Comparison of ENCODE assay signal across 1 cellular context in the genomic region with DNA sequence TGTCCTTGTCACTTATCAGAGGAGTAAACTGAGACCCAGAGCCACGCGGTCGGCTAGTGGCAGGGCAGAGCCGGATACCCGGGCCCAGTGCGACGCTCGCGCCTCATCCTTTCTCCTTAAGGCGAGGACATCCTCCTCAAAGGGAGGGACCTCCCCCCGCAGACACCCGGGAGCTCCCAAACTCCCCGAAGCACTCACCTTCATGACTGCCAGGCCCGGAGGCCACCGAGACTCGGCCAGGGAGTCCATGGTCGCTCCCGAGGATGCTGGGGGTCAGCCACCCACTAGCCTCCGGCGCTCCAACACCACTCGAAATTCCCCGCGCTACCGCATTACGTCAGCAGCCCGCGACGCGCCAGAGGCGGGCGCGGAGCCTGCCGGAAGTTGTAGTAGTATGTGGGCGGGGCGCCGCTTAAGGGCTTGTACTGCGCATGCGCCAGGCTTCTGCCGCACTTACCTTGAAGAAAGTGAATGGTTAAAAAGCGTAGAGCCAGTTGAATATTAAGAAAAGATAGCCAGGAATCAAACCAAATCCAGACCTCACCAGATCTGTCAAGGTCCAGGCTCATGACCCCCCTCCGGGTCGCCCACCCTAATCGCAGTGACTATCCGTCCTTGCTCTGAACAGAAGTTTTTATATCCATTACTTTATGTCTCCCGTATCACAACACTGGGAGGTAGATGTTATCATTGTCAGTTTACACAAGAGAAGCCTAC.
TF ChIP-seq lines count a peak whose summit lies in the region.

A gene with protein sequence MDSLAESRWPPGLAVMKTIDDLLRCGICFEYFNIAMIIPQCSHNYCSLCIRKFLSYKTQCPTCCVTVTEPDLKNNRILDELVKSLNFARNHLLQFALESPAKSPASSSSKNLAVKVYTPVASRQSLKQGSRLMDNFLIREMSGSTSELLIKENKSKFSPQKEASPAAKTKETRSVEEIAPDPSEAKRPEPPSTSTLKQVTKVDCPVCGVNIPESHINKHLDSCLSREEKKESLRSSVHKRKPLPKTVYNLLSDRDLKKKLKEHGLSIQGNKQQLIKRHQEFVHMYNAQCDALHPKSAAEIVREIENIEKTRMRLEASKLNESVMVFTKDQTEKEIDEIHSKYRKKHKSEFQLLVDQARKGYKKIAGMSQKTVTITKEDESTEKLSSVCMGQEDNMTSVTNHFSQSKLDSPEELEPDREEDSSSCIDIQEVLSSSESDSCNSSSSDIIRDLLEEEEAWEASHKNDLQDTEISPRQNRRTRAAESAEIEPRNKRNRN (minus strand): TSS at position 336 of the 717 bp plus-strand sequence. CDS start 87 bp downstream, at position 249.

TF ChIP-seq in K562, 482 proteins besides CTCF, POLR2A, EP300 and RAD21 (continued from another document):
- TF ChIP-seq, protein P1, sequence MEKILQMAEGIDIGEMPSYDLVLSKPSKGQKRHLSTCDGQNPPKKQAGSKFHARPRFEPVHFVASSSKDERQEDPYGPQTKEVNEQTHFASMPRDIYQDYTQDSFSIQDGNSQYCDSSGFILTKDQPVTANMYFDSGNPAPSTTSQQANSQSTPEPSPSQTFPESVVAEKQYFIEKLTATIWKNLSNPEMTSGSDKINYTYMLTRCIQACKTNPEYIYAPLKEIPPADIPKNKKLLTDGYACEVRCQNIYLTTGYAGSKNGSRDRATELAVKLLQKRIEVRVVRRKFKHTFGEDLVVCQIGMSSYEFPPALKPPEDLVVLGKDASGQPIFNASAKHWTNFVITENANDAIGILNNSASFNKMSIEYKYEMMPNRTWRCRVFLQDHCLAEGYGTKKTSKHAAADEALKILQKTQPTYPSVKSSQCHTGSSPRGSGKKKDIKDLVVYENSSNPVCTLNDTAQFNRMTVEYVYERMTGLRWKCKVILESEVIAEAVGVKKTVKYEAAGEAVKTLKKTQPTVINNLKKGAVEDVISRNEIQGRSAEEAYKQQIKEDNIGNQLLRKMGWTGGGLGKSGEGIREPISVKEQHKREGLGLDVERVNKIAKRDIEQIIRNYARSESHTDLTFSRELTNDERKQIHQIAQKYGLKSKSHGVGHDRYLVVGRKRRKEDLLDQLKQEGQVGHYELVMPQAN (IDR thresholded peaks at IDR 0.05; ENCODE audit: borderline replicate concordance), result peak; percentile 88
- TF ChIP-seq HLTF (IDR thresholded peaks at IDR 0.05) (no peak), FOXJ3 (CRISPR knock-in tag; IDR thresholded peaks at IDR 0.05) (no peak), RFX1 (IDR thresholded peaks at IDR 0.05) (no peak), ELF4 (CRISPR knock-in tag; IDR thresholded peaks at IDR 0.05) (no peak), ZNF75A (CRISPR knock-in tag; IDR thresholded peaks at IDR 0.05) (no peak), SIRT6 (IDR thresholded peaks at IDR 0.05; ENCODE audit: low read depth, low read length) (no peak), ELF2 (CRISPR knock-in tag; IDR thresholded peaks at IDR 0.05) (peak; percentile 89), STAT5A (IDR thresholded peaks at IDR 0.05; ENCODE audit: borderline replicate concordance, low read length) (no peak), SIX5 (IDR thresholded peaks at IDR 0.05; ENCODE audit: borderline replicate concordance in 1 of 2, insufficient read depth in 1 of 2, low read depth in 1 of 2, low read length in 2 of 2) (peak; percentile 86 to 89), ELF1 (tag; IDR thresholded peaks at IDR 0.05) (peak; percentile 84), LCOR (CRISPR knock-in tag; IDR thresholded peaks at IDR 0.05) (peak; percentile 79), TBL1XR1 (IDR thresholded peaks at IDR 0.05; ENCODE audit: low read length in 2 of 2) (peak in 1 of 2 experiments; percentile 93; a peak in 3 of 4 replicates), CBX1 (IDR thresholded peaks at IDR 0.05; ENCODE audit: low read depth) (no peak), LARP7 (IDR thresholded peaks at IDR 0.05) (peak; percentile 81; the same call in 1 of the 2 replicates), ZNF347 (CRISPR knock-in tag; IDR thresholded peaks at IDR 0.05; ENCODE audit: low read depth) (no peak), CHD4 (IDR thresholded peaks at IDR 0.05; ENCODE audit: insufficient read depth, insufficient replicate concordance, low read depth, low read length, poor library complexity, severe bottlenecking) (no peak), ZNF232 (CRISPR knock-in tag; IDR thresholded peaks at IDR 0.05) (no peak), CEBPB (tag; IDR thresholded peaks at IDR 0.05) (no peak), FOXP1 (CRISPR knock-in tag; IDR thresholded peaks at IDR 0.05) (0 out of 2 replicates have a peak, but pooled peaks have one; percentile 48), ZBTB8A (IDR thresholded peaks at IDR 0.05; ENCODE audit: partially characterized antibody) (no peak), ZNF274 (IDR thresholded peaks at IDR 0.05; ENCODE audit: borderline replicate concordance, low read depth, low read length) (no peak), ZSCAN29 (IDR thresholded peaks at IDR 0.05) (no peak), RNF2 (IDR thresholded peaks at IDR 0.05) (0 out of 2 replicates have a peak, but pooled peaks have one; percentile 36), PHB2 (IDR thresholded peaks at IDR 0.05; ENCODE audit: low read depth) (no peak)
- TF ChIP-seq, protein P2, sequence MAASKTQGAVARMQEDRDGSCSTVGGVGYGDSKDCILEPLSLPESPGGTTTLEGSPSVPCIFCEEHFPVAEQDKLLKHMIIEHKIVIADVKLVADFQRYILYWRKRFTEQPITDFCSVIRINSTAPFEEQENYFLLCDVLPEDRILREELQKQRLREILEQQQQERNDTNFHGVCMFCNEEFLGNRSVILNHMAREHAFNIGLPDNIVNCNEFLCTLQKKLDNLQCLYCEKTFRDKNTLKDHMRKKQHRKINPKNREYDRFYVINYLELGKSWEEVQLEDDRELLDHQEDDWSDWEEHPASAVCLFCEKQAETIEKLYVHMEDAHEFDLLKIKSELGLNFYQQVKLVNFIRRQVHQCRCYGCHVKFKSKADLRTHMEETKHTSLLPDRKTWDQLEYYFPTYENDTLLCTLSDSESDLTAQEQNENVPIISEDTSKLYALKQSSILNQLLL (CRISPR knock-in tag; IDR thresholded peaks at IDR 0.05; ENCODE audit: borderline replicate concordance), result no peak
- TF ChIP-seq, protein P3, sequence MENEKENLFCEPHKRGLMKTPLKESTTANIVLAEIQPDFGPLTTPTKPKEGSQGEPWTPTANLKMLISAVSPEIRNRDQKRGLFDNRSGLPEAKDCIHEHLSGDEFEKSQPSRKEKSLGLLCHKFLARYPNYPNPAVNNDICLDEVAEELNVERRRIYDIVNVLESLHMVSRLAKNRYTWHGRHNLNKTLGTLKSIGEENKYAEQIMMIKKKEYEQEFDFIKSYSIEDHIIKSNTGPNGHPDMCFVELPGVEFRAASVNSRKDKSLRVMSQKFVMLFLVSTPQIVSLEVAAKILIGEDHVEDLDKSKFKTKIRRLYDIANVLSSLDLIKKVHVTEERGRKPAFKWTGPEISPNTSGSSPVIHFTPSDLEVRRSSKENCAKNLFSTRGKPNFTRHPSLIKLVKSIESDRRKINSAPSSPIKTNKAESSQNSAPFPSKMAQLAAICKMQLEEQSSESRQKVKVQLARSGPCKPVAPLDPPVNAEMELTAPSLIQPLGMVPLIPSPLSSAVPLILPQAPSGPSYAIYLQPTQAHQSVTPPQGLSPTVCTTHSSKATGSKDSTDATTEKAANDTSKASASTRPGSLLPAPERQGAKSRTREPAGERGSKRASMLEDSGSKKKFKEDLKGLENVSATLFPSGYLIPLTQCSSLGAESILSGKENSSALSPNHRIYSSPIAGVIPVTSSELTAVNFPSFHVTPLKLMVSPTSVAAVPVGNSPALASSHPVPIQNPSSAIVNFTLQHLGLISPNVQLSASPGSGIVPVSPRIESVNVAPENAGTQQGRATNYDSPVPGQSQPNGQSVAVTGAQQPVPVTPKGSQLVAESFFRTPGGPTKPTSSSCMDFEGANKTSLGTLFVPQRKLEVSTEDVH (IDR thresholded peaks at IDR 0.05; ENCODE audit: low read depth, partially characterized antibody), result peak; percentile 95
- TF ChIP-seq, protein P4, sequence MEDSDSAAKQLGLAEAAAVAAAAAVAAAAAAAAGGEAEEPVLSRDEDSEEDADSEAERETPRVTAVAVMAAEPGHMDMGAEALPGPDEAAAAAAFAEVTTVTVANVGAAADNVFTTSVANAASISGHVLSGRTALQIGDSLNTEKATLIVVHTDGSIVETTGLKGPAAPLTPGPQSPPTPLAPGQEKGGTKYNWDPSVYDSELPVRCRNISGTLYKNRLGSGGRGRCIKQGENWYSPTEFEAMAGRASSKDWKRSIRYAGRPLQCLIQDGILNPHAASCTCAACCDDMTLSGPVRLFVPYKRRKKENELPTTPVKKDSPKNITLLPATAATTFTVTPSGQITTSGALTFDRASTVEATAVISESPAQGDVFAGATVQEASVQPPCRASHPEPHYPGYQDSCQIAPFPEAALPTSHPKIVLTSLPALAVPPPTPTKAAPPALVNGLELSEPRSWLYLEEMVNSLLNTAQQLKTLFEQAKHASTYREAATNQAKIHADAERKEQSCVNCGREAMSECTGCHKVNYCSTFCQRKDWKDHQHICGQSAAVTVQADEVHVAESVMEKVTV (CRISPR knock-in tag; IDR thresholded peaks at IDR 0.05), result no peak
- TF ChIP-seq, protein P5, sequence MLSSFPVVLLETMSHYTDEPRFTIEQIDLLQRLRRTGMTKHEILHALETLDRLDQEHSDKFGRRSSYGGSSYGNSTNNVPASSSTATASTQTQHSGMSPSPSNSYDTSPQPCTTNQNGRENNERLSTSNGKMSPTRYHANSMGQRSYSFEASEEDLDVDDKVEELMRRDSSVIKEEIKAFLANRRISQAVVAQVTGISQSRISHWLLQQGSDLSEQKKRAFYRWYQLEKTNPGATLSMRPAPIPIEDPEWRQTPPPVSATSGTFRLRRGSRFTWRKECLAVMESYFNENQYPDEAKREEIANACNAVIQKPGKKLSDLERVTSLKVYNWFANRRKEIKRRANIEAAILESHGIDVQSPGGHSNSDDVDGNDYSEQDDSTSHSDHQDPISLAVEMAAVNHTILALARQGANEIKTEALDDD (IDR thresholded peaks at IDR 0.05), result no peak
- TF ChIP-seq, protein P6, sequence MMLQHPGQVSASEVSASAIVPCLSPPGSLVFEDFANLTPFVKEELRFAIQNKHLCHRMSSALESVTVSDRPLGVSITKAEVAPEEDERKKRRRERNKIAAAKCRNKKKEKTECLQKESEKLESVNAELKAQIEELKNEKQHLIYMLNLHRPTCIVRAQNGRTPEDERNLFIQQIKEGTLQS (IDR thresholded peaks at IDR 0.05), result peak; percentile 83
- TF ChIP-seq, protein P6 (CRISPR knock-in tag; conservative IDR thresholded peaks at IDR 0.05), result peak; percentile 81; the same call in 1 of the 2 replicates
- TF ChIP-seq, protein P7, sequence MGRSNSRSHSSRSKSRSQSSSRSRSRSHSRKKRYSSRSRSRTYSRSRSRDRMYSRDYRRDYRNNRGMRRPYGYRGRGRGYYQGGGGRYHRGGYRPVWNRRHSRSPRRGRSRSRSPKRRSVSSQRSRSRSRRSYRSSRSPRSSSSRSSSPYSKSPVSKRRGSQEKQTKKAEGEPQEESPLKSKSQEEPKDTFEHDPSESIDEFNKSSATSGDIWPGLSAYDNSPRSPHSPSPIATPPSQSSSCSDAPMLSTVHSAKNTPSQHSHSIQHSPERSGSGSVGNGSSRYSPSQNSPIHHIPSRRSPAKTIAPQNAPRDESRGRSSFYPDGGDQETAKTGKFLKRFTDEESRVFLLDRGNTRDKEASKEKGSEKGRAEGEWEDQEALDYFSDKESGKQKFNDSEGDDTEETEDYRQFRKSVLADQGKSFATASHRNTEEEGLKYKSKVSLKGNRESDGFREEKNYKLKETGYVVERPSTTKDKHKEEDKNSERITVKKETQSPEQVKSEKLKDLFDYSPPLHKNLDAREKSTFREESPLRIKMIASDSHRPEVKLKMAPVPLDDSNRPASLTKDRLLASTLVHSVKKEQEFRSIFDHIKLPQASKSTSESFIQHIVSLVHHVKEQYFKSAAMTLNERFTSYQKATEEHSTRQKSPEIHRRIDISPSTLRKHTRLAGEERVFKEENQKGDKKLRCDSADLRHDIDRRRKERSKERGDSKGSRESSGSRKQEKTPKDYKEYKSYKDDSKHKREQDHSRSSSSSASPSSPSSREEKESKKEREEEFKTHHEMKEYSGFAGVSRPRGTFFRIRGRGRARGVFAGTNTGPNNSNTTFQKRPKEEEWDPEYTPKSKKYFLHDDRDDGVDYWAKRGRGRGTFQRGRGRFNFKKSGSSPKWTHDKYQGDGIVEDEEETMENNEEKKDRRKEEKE (IDR thresholded peaks at IDR 0.05; ENCODE audit: borderline replicate concordance in 1 of 2, control insufficient read depth in 1 of 2, low read depth in 2 of 2, low read length in 1 of 2), result no peak
- TF ChIP-seq, protein P8, sequence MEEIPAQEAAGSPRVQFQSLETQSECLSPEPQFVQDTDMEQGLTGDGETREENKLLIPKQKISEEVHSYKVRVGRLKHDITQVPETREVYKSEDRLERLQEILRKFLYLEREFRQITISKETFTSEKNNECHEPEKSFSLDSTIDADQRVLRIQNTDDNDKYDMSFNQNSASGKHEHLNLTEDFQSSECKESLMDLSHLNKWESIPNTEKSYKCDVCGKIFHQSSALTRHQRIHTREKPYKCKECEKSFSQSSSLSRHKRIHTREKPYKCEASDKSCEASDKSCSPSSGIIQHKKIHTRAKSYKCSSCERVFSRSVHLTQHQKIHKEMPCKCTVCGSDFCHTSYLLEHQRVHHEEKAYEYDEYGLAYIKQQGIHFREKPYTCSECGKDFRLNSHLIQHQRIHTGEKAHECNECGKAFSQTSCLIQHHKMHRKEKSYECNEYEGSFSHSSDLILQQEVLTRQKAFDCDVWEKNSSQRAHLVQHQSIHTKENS (CRISPR knock-in tag; IDR thresholded peaks at IDR 0.05), result no peak
- TF ChIP-seq, protein P9, sequence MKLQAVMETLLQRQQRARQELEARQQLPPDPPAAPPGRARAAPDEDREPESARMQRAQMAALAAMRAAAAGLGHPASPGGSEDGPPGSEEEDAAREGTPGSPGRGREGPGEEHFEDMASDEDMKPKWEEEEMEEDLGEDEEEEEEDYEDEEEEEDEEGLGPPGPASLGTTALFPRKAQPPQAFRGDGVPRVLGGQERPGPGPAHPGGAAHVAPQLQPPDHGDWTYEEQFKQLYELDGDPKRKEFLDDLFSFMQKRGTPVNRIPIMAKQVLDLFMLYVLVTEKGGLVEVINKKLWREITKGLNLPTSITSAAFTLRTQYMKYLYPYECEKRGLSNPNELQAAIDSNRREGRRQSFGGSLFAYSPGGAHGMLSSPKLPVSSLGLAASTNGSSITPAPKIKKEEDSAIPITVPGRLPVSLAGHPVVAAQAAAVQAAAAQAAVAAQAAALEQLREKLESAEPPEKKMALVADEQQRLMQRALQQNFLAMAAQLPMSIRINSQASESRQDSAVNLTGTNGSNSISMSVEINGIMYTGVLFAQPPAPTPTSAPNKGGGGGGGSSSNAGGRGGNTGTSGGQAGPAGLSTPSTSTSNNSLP (IDR thresholded peaks at IDR 0.05; ENCODE audit: borderline replicate concordance, low read depth, low read length), result no peak; the same call in 1 of the 2 replicates
